8 cellular contexts compared by ENCODE assay signal in genomic region chr17:43673516-43674323, GRCh38. TPM values are rescaled to one million over a fixed set of nuclear protein-coding genes. Genes with fewer than 3 reads are reported as not detected.
DNase-seq lines count a peak whose midpoint lies in the region; ATAC-seq, FAIRE-seq and TF ChIP-seq lines count a peak whose summit lies in the region.

No MANE protein-coding gene starts in this region.

- H3K27ac ChIP-seq in SJCRH30 (no peak overlapping the region), parathyroid adenoma (no peak overlapping the region)

- in situ Hi-C loops in KBM-7 (cut with MboI; ENCODE audit: low pct_unique_long_range_greater_than_20kb, low sequenced_read_pairs): no loop called here

- no peak overlapping the region for H3K4me2 ChIP-seq in parathyroid adenoma (ENCODE audit: low read length)

- no peak for ATAC-seq in GM21390 (IDR thresholded peaks at IDR 0.05; ENCODE audit: unreplicated experiment)

- H3K9me3 ChIP-seq in SJCRH30 (replicated peaks) (no peaks in the 10 kb centered on the region), parathyroid adenoma (ENCODE audit: control insufficient read depth, low read length) (no peaks in the 10 kb centered on the region)

- no peaks in the 10 kb centered on the region for H3K36me3 Mint-ChIP-seq in type B pancreatic cell

- no peak overlapping the region for H2AFZ ChIP-seq in parathyroid adenoma

- H3K27me3 Mint-ChIP-seq in type B pancreatic cell: peaks cover 4% of the 10 kb centered on the region

- no peaks in the 10 kb centered on the region for H3K36me3 ChIP-seq in SJCRH30
- no peaks in the 10 kb centered on the region for H3K36me3 ChIP-seq in parathyroid adenoma (ENCODE audit: control insufficient read depth, insufficient read depth, low read length)

- peak overlapping the region; percentile 54 for H3K4me3 Mint-ChIP-seq in type B pancreatic cell

- H3K27ac Mint-ChIP-seq in type B pancreatic cell: peak overlapping the region; percentile 73

- H3K4me3 ChIP-seq in SJCRH30 (no peak overlapping the region), parathyroid adenoma (ENCODE audit: low read depth, low read length) (no peak overlapping the region)

- no peaks in the 10 kb centered on the region for H3K27me3 ChIP-seq in SJCRH30
- no peaks in the 10 kb centered on the region for H3K27me3 ChIP-seq in parathyroid adenoma (ENCODE audit: control insufficient read depth, insufficient read depth, low read length)

- peaks cover 68% of the 10 kb centered on the region for H3K4me1 Mint-ChIP-seq in type B pancreatic cell (ENCODE audit: unreplicated experiment)

- peaks cover 27% of the 10 kb centered on the region for H3K4me1 ChIP-seq in SJCRH30
- no peaks in the 10 kb centered on the region for H3K4me1 ChIP-seq in parathyroid adenoma

- DNase-seq in DMS 273 (lab: John Stamatoyannopoulos, UW; ENCODE audit: unreplicated experiment) (peak; percentile 81), KBM-7 (peak; percentile 82), SJCRH30 (peak; percentile 66 to 91), frontal cortex (ENCODE audit: low spot score in 2 of 2) (peak; percentile 52 to 74), type B pancreatic cell (ENCODE audit: extremely low spot score, unreplicated experiment) (peak; percentile 83)
- peak; percentile 61 for DNase-seq in activated effector memory CD4-positive, alpha-beta T cell treated with Interleukin-2 at 50 U/mL for 16 hours

- no peaks in the 10 kb centered on the region for H3K79me2 ChIP-seq in parathyroid adenoma

- H3K9ac ChIP-seq in parathyroid adenoma: no peak overlapping the region

- H3K9me3 Mint-ChIP-seq in type B pancreatic cell: no peaks in the 10 kb centered on the region

- TF ChIP-seq CTCF in parathyroid adenoma (IDR thresholded peaks at IDR 0.05) (peak; percentile 97), type B pancreatic cell (conservative IDR thresholded peaks at IDR 0.05) (peak; percentile 98)

- FAIRE-seq in frontal cortex (lab: Jason Lieb, UNC): no peak

RNA-seq across cellular contexts. Expression of gene MEOX1, which starts 12.0 kb away (rescaled TPM):
- 44.6 and 44.7 TPM in 2 replicates for total RNA-seq in SJCRH30 (2014; rRNA removed; shearing (Covaris generic))
- total RNA-seq in frontal cortex (0.41 TPM), type B pancreatic cell (ENCODE audit: low replicate concordance) (5.7 and 17.2 TPM in 2 replicates)
